ENCODE assay signal across 39 cellular contexts in genomic region chr16:56652600-56652999, GRCh38. TPM values are rescaled to one million over a fixed set of nuclear protein-coding genes. Genes with fewer than 3 reads are reported as not detected.
"Had no signal": no experiment of that assay in that cellular context is flagged by ENCODE, and none has a peak within 500 bp of the region (broad histone marks: within the 10 kb centered on the region; RNA-seq: fewer than 3 reads in every experiment).

No MANE protein-coding gene starts in this region.

- H3K4me3 ChIP-seq: adrenal gland, ascending aorta, body of pancreas, breast epithelium, cardiac muscle cell had no signal

- DNase-seq: activated effector memory CD4-positive, alpha-beta T cell treated with anti-CD3 and anti-CD28 coated beads, Interleukin-2, amount 50 U/mL, for 16 hours; activated effector memory CD4-positive, alpha-beta T cell treated with Interleukin-2 at 50 U/mL for 16 hours; activated gamma-delta T cell; activated gamma-delta T cell treated with Interleukin-2 at 50 U/mL for 16 hours; activated naive CD4-positive, alpha-beta T cell; activated naive CD4-positive, alpha-beta T cell treated with anti-CD3 and anti-CD28 coated beads for 36 hours; activated naive CD4-positive, alpha-beta T cell treated with anti-CD3 and anti-CD28 coated beads, Interleukin-2, amount 10 ng/mL, durations not matched to agents 7 days and 5 days; activated naive CD4-positive, alpha-beta T cell treated with anti-CD3 and anti-CD28 coated beads, Interleukin-2, amount 50 U/mL, for 16 hours; activated naive CD4-positive, alpha-beta T cell treated with Interleukin-2 at 50 U/mL for 16 hours; activated naive CD8-positive, alpha-beta T cell treated with anti-CD3 and anti-CD28 coated beads for 36 hours; activated naive CD8-positive, alpha-beta T cell treated with anti-CD3 and anti-CD28 coated beads, Interleukin-2, amount 10 ng/mL, durations not matched to agents 7 days and 5 days; activated naive CD8-positive, alpha-beta T cell treated with anti-CD3 and anti-CD28 coated beads, Interleukin-2, amount 50 U/mL, for 24 hours; activated T-cell treated with anti-CD3 and anti-CD28 coated beads, Interleukin-2, amount 50 U/mL, for 1 hour; activated T-cell treated with anti-CD3 and anti-CD28 coated beads, Interleukin-2, amount 50 U/mL, for 24 hours; activated T-cell treated with anti-CD3 and anti-CD28 coated beads, Interleukin-2, amount 50 U/mL, for 4 hours; activated T-cell treated with anti-CD3 and anti-CD28 coated beads, Interleukin-2, amount 50 U/mL, for 48 hours; activated T-cell treated with anti-CD3 and anti-CD28 coated beads, Interleukin-2, amount 50 U/mL, for 72 hours; adrenal gland; amniotic stem cell; amygdala; anterior cingulate cortex; aorta; body of pancreas; brain microvascular endothelial cell; caudate nucleus; central memory CD4-positive, alpha-beta T cell; cerebellar nuclear complex had no signal

- H3K27ac ChIP-seq: adrenal gland, ascending aorta, body of pancreas, brain microvascular endothelial cell, breast epithelium, cardiac muscle cell had no signal

- H3K4me1 ChIP-seq: breast epithelium had no signal

- H3K9me3 ChIP-seq: adrenal gland, ascending aorta, body of pancreas, breast epithelium had no signal

- H3K36me3 ChIP-seq: adrenal gland, ascending aorta, brain microvascular endothelial cell, breast epithelium, cardiac muscle cell had no signal

- H3K27me3 ChIP-seq: adrenal gland, ascending aorta, body of pancreas, breast epithelium had no signal

RNA-seq across cellular contexts. Expression of gene MT1B, which starts 0.9 kb away (rescaled TPM):
- total RNA-seq: activated naive CD4-positive, alpha-beta T cell treated with anti-CD3 and anti-CD28 coated beads for 36 hours; activated naive CD4-positive, alpha-beta T cell treated with anti-CD3 and anti-CD28 coated beads, Interleukin-2, amount 50 U/mL, for 72 hours; activated naive CD8-positive, alpha-beta T cell treated with anti-CD3 and anti-CD28 coated beads for 36 hours; activated naive CD8-positive, alpha-beta T cell treated with anti-CD3 and anti-CD28 coated beads, Interleukin-2, amount 10 ng/mL, durations not matched to agents 7 days and 5 days; activated T-cell treated with anti-CD3 and anti-CD28 coated beads, Interleukin-2, amount 50 U/mL, for 4 hours; activated T-cell treated with anti-CD3 and anti-CD28 coated beads, Interleukin-2, amount 50 U/mL, for 72 hours; activated T-helper 1 cell treated with anti-CD3 and anti-CD28 coated beads, Interleukin-12 subunit alpha, Interleukin-12 subunit beta, Interleukin-2, Interleukin-4 antibody, amounts not matched to agents 30 ng/mL and 10 ng/mL and 1 ng/mL, durations not matched to agents 14 hours and 24 hours and 36 hours; activated T-helper 17 cell treated with anti-CD3 and anti-CD28 coated beads, Interleukin-2, amount 50 U/mL, for 72 hours; activated T-helper 2 cell treated with anti-CD3 and anti-CD28 coated beads, Interferon-gamma antibody, Interleukin-2, Interleukin-4, amounts not matched to agents 10 μg/mL and 5 μg/mL and 100 μg/mL, durations not matched to agents 14 hours and 24 hours and 36 hours; adrenal gland; aorta; ascending aorta; astrocyte; body of pancreas; breast epithelium; bronchial epithelial cell; cardiac muscle cell; cardiac septum; cerebellum; chondrocyte had no signal
- polyA plus RNA-seq: adrenal gland, aorta, cardiac muscle cell had no signal

RNA-seq across cellular contexts. Expression of gene MT1F, which starts 5.2 kb away (rescaled TPM):
- total RNA-seq: astrocyte, cardiac muscle cell had no signal
- polyA plus RNA-seq: cardiac muscle cell had no signal

RNA-seq across cellular contexts. Expression of gene MT1A, which starts 14.1 kb away (rescaled TPM):
- total RNA-seq: activated naive CD4-positive, alpha-beta T cell treated with anti-CD3 and anti-CD28 coated beads for 36 hours; activated naive CD8-positive, alpha-beta T cell treated with anti-CD3 and anti-CD28 coated beads for 36 hours; activated naive CD8-positive, alpha-beta T cell treated with anti-CD3 and anti-CD28 coated beads, Interleukin-2, amount 10 ng/mL, durations not matched to agents 7 days and 5 days; activated T-cell treated with anti-CD3 and anti-CD28 coated beads, Interleukin-2, amount 50 U/mL, for 4 hours; astrocyte; bronchial epithelial cell; cardiac muscle cell; cerebellum; chondrocyte had no signal
- polyA plus RNA-seq: cardiac muscle cell had no signal

RNA-seq across cellular contexts. Expression of gene MT1G, which starts 15.3 kb away (rescaled TPM):
- total RNA-seq: activated T-helper 17 cell treated with anti-CD3 and anti-CD28 coated beads, Interleukin-2, amount 50 U/mL, for 72 hours; astrocyte; bronchial epithelial cell; cardiac muscle cell; cerebellum had no signal
- polyA plus RNA-seq: cardiac muscle cell had no signal

RNA-seq across cellular contexts. Expression of gene MT1H, which starts 17.0 kb away (rescaled TPM):
- total RNA-seq: activated naive CD4-positive, alpha-beta T cell treated with anti-CD3 and anti-CD28 coated beads, Interleukin-2, amount 50 U/mL, for 72 hours; activated naive CD8-positive, alpha-beta T cell treated with anti-CD3 and anti-CD28 coated beads, Interleukin-2, amount 10 ng/mL, durations not matched to agents 7 days and 5 days; activated T-helper 17 cell treated with anti-CD3 and anti-CD28 coated beads, Interleukin-2, amount 50 U/mL, for 72 hours; activated T-helper 2 cell treated with anti-CD3 and anti-CD28 coated beads, Interferon-gamma antibody, Interleukin-2, Interleukin-4, amounts not matched to agents 10 μg/mL and 5 μg/mL and 100 μg/mL, durations not matched to agents 14 hours and 24 hours and 36 hours; ascending aorta; astrocyte; breast epithelium; bronchial epithelial cell; cardiac muscle cell; cardiac septum; cerebellum; chondrocyte had no signal
- polyA plus RNA-seq: cardiac muscle cell had no signal
